ENCODE assay signal across 37 cellular contexts in the genomic region with DNA sequence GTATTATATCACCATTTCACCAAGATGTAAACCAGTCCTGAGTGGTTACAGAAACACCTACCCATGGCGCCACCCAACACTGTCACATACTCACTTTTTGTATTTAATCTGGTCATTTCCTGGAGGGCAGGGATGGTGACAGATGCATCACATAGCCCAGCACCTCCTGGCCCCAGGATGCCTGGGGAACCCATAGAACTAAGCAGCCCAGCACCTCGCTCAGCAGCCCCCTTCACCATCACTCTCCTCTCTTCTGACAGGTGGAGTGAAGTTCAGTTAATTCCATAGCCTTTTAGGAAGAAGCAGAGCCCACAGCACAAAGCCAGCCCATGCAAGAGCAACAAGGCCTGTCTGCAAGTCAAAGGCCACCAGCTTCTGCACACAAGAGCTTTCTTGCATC. TPM values are rescaled to one million over a fixed set of nuclear protein-coding genes. Genes with fewer than 3 reads are reported as not detected.
DNase-seq lines count a peak whose midpoint lies in the region; ATAC-seq, FAIRE-seq and TF ChIP-seq lines count a peak whose summit lies in the region.
"Had no signal": no experiment of that assay in that cellular context is flagged by ENCODE, and none has a peak within 500 bp of the region (broad histone marks: within the 10 kb centered on the region; RNA-seq: fewer than 3 reads in every experiment).

No MANE protein-coding gene starts in this region.

- no peak overlapping the region for H3K9ac ChIP-seq in HepG2 (ENCODE audit: insufficient read depth, low read depth, low read length)
- H3K9ac ChIP-seq in endodermal cell (ENCODE audit: extremely low read depth, low read length, poor library complexity, severe bottlenecking), result no peak overlapping the region
- H3K9ac ChIP-seq: BLaER1; BLaER1 treated with 17β-estradiol and CSF1 and Interleukin-3, amounts not matched to agents 10 nM and 100 nM had no signal

- TF ChIP-seq EP300 in HepG2 (IDR thresholded peaks at IDR 0.05; ENCODE audit: low read depth in 2 of 2, low read length in 2 of 2), result no peak
- no peak for TF ChIP-seq EP300 in HepG2 (CRISPR knock-in tag; IDR thresholded peaks at IDR 0.05; ENCODE audit: borderline replicate concordance)

- H3K36me3 Mint-ChIP-seq in activated CD8-positive, alpha-beta memory T cell treated with anti-CD3 and anti-CD28 coated beads, Interleukin-2, amount 10 ng/mL, durations not matched to agents 7 days and 5 days, result peaks cover under 1% of the 10 kb centered on the region
- H3K36me3 Mint-ChIP-seq in endodermal cell (ENCODE audit: low read depth), result peaks cover 6% of the 10 kb centered on the region
- no peaks in the 10 kb centered on the region for H3K36me3 Mint-ChIP-seq in osteocyte (ENCODE audit: unreplicated experiment)
- H3K36me3 Mint-ChIP-seq: CD14-positive monocyte; CD4-positive, alpha-beta memory T cell; CD4-positive, CD25-positive, alpha-beta regulatory T cell; CD8-positive, alpha-beta T cell had no signal

- H3K27ac ChIP-seq in HepG2 (ENCODE audit: extremely low read length, insufficient read depth, low read length) (no peak overlapping the region), right lobe of liver (no peak overlapping the region), endodermal cell (ENCODE audit: low read depth, low read length) (no peak overlapping the region), ascending aorta (no peak overlapping the region)
- H3K27ac ChIP-seq: 22Rv1; A549; BLaER1; BLaER1 treated with 17β-estradiol and CSF1 and Interleukin-3, amounts not matched to agents 10 nM and 100 nM; C4-2B had no signal

- no peak for ATAC-seq in activated CD8-positive, alpha-beta memory T cell treated with anti-CD3 and anti-CD28 coated beads, Interleukin-2, amount 10 ng/mL, durations not matched to agents 7 days and 5 days
- ATAC-seq in HepG2 (peak; percentile 29), right lobe of liver (no peak)
- ATAC-seq: A549; CD8-positive, alpha-beta T cell had no signal

- BruUV-seq in HepG2 (replicated peaks; lab: Mats Ljungman, UMichigan), result no TSS peak

- H3K4me2 ChIP-seq in HepG2 (ENCODE audit: low read depth, low read length), result no peak overlapping the region
- H3K4me2 ChIP-seq: A549; BLaER1; BLaER1 treated with 17β-estradiol and CSF1 and Interleukin-3, amounts not matched to agents 10 nM and 100 nM had no signal

- H3K4me1 ChIP-seq in HepG2 (ENCODE audit: insufficient read depth, low read length), result no peaks in the 10 kb centered on the region
- peaks cover 0 to 3% (median 0%) of the 10 kb centered on the region in 4 donors for H3K4me1 ChIP-seq in right lobe of liver
- no peaks in the 10 kb centered on the region for H3K4me1 ChIP-seq in endodermal cell (ENCODE audit: control insufficient read depth, insufficient read depth, low read length)
- H3K4me1 ChIP-seq in ascending aorta, result no peaks in the 10 kb centered on the region
- H3K4me1 ChIP-seq: A549, BE2C, Caco-2 had no signal

- TF ChIP-seq RAD21 in HepG2 (CRISPR knock-in tag; IDR thresholded peaks at IDR 0.05), result no peak

- CTCF ChIA-PET in activated CD8-positive, alpha-beta memory T cell treated with anti-CD3 and anti-CD28 coated beads, Interleukin-2, amount 10 ng/mL, durations not matched to agents 7 days and 5 days (lab: Charles Lee), result no interaction called here
- CTCF ChIA-PET in HepG2 (lab: Yijun Ruan, JAX; ENCODE audit: low intra/inter-chr PET ratio, low total read pairs), result no interaction called here

- no peak overlapping the region for H3K4me3 Mint-ChIP-seq in activated CD8-positive, alpha-beta memory T cell treated with anti-CD3 and anti-CD28 coated beads, Interleukin-2, amount 10 ng/mL, durations not matched to agents 7 days and 5 days
- H3K4me3 Mint-ChIP-seq in endodermal cell (no peak overlapping the region), osteocyte (ENCODE audit: unreplicated experiment) (no peak overlapping the region)
- H3K4me3 Mint-ChIP-seq: B cell; CD14-positive monocyte; CD4-positive, alpha-beta memory T cell; CD4-positive, alpha-beta T cell; CD4-positive, CD25-positive, alpha-beta regulatory T cell; CD8-positive, alpha-beta memory T cell; CD8-positive, alpha-beta T cell had no signal

- TF ChIP-seq CTCF in HepG2 (CRISPR knock-in tag; IDR thresholded peaks at IDR 0.05), result no peak
- TF ChIP-seq CTCF in right lobe of liver (IDR thresholded peaks at IDR 0.05), result no peak
- no peak for TF ChIP-seq CTCF in endodermal cell (conservative IDR thresholded peaks at IDR 0.05)
- no peak for TF ChIP-seq CTCF in osteocyte (IDR thresholded peaks at IDR 0.05)
- TF ChIP-seq CTCF in ascending aorta (IDR thresholded peaks at IDR 0.05), result no peak

- no peaks in the 10 kb centered on the region for H3K79me2 ChIP-seq in HepG2 (ENCODE audit: insufficient read depth, low read length)

- H3K27me3 ChIP-seq in HepG2 (ENCODE audit: control insufficient read depth in 1 of 2, insufficient read depth in 2 of 2, low read length in 2 of 2) (0 out of 5 replicates have a peak, but pooled peaks cover 0 to 3% of the 10 kb centered on the region in 2 experiments), right lobe of liver (no peaks in the 10 kb centered on the region), endodermal cell (ENCODE audit: control insufficient read depth, insufficient read depth, low read length, poor library complexity, severe bottlenecking) (no peaks in the 10 kb centered on the region), ascending aorta (no peaks in the 10 kb centered on the region)
- H3K27me3 ChIP-seq: BE2C; BLaER1; BLaER1 treated with 17β-estradiol and CSF1 and Interleukin-3, amounts not matched to agents 10 nM and 100 nM had no signal

- WGBS in HepG2 (ENCODE audit: low lambda C conversion rate), result 63% methylated on average over 2 of the region's 2 CpGs
- WGBS in right lobe of liver (ENCODE audit: insufficient coverage, low coverage, low lambda C conversion rate, missing lambda C conversion rate), result 83% methylated on average over 1 of the region's 2 CpGs
- 94% methylated on average over 2 of the region's 2 CpGs; no CpG with 5 or more reads in 1 of the 2 experiments for WGBS in endodermal cell (ENCODE audit: insufficient coverage in 1 of 2, insufficient read length in 1 of 2), 2 experiments

- no peaks in the 10 kb centered on the region for H3K27me3 Mint-ChIP-seq in activated CD8-positive, alpha-beta memory T cell treated with anti-CD3 and anti-CD28 coated beads, Interleukin-2, amount 10 ng/mL, durations not matched to agents 7 days and 5 days
- H3K27me3 Mint-ChIP-seq in endodermal cell (ENCODE audit: insufficient read depth) (no peaks in the 10 kb centered on the region), osteocyte (ENCODE audit: unreplicated experiment) (no peaks in the 10 kb centered on the region)
- H3K27me3 Mint-ChIP-seq: B cell; CD4-positive, alpha-beta memory T cell; CD4-positive, alpha-beta T cell; CD4-positive, CD25-positive, alpha-beta regulatory T cell; CD8-positive, alpha-beta memory T cell had no signal

- no peak for TF ChIP-seq POLR2A in HepG2 (IDR thresholded peaks at IDR 0.05; ENCODE audit: insufficient read depth in 1 of 2, low read depth in 2 of 2, low read length in 2 of 2)
- TF ChIP-seq POLR2A in right lobe of liver (IDR thresholded peaks at IDR 0.05), result no peak

- H2AFZ ChIP-seq in HepG2 (ENCODE audit: low read length), result no peak overlapping the region

- peak; percentile 45 for DNase-seq in activated CD8-positive, alpha-beta memory T cell treated with anti-CD3 and anti-CD28 coated beads for 24 hours
- no peak for DNase-seq in activated CD8-positive, alpha-beta memory T cell treated with anti-CD3 and anti-CD28 coated beads, Interleukin-2, amount 10 ng/mL, durations not matched to agents 7 days and 5 days
- DNase-seq in HepG2 (ENCODE audit: low spot score) (no peak), right lobe of liver (no peak), endodermal cell (no peak), osteocyte (ENCODE audit: extremely low spot score, unreplicated experiment) (peak; percentile 67), ascending aorta (ENCODE audit: low spot score in 2 of 2) (no peak), NCI-H82 treated with DMSO at 0.1 percent for 48 hours (lab: John Stamatoyannopoulos, UW; ENCODE audit: unreplicated experiment) (no peak)
- DNase-seq: 8988T; ACHN; AML-193; BE2C; C1 segment of cervical spinal cord; Caco-2; Calu3; CD4-positive, alpha-beta memory T cell; CD4-positive, alpha-beta T cell; CD4-positive, CD25-positive, alpha-beta regulatory T cell; CD8-positive, alpha-beta memory T cell; CD8-positive, alpha-beta T cell; COR-L47; DMS 273 treated with DMSO at 0.1 percent for 48 hours; DMS153; DMS53; DMS79; DMS79 treated with DMSO at 0.1 percent for 48 hours; DND-41; EL had no signal

- no peaks in the 10 kb centered on the region for H3K4me1 Mint-ChIP-seq in activated CD8-positive, alpha-beta memory T cell treated with anti-CD3 and anti-CD28 coated beads, Interleukin-2, amount 10 ng/mL, durations not matched to agents 7 days and 5 days
- H3K4me1 Mint-ChIP-seq in endodermal cell (no peaks in the 10 kb centered on the region), osteocyte (ENCODE audit: unreplicated experiment) (no peaks in the 10 kb centered on the region)
- H3K4me1 Mint-ChIP-seq: B cell; CD4-positive, alpha-beta memory T cell; CD4-positive, CD25-positive, alpha-beta regulatory T cell; CD8-positive, alpha-beta memory T cell had no signal

- no peak for FAIRE-seq in HepG2 (lab: Jason Lieb, UNC)
- FAIRE-seq: A204.1, A549, D721Med had no signal

- H3K9me3 ChIP-seq in HepG2 (ENCODE audit: low read length) (no peaks in the 10 kb centered on the region), right lobe of liver (no peaks in the 10 kb centered on the region), endodermal cell (ENCODE audit: control insufficient read depth, low read length) (peaks cover 19% of the 10 kb centered on the region), ascending aorta (no peaks in the 10 kb centered on the region)
- H3K9me3 ChIP-seq: BE2C, Caco-2 had no signal

- no peak overlapping the region for H3K27ac Mint-ChIP-seq in activated CD8-positive, alpha-beta memory T cell treated with anti-CD3 and anti-CD28 coated beads, Interleukin-2, amount 10 ng/mL, durations not matched to agents 7 days and 5 days
- peak overlapping the region; percentile 16 for H3K27ac Mint-ChIP-seq in endodermal cell
- no peak overlapping the region for H3K27ac Mint-ChIP-seq in osteocyte (ENCODE audit: unreplicated experiment)
- H3K27ac Mint-ChIP-seq: B cell; CD14-positive monocyte; CD4-positive, alpha-beta T cell; CD8-positive, alpha-beta memory T cell; CD8-positive, alpha-beta T cell had no signal

- H3K36me3 ChIP-seq in HepG2 (replicated peaks in 1 of 2; ENCODE audit: control insufficient read depth in 1 of 2, insufficient read depth in 2 of 2, low read length in 2 of 2) (no peaks in the 10 kb centered on the region), right lobe of liver (no peaks in the 10 kb centered on the region), endodermal cell (ENCODE audit: control insufficient read depth, insufficient read depth, low read length) (no peaks in the 10 kb centered on the region), ascending aorta (no peaks in the 10 kb centered on the region)
- H3K36me3 ChIP-seq: BE2C; BLaER1; BLaER1 treated with 17β-estradiol and CSF1 and Interleukin-3, amounts not matched to agents 10 nM and 100 nM had no signal

- POLR2A ChIA-PET in HepG2 (lab: Yijun Ruan, JAX), result no interaction called here

- in situ Hi-C loops in HepG2 (cut with HindIII; ENCODE audit: extremely low pct_ligation_motif_present, low pct_unique_long_range_greater_than_20kb), result no loop called here

- intact Hi-C loops in HepG2 (cut with micrococcal nuclease; ENCODE audit: unreplicated experiment) (no loop called here), right lobe of liver (cut with DNase I) (no loop called here), ascending aorta (cut with DNase I) (no loop called here)

- no peak overlapping the region for H3K4me3 ChIP-seq in HepG2 (replicated peaks in 1 of 3; ENCODE audit: insufficient read depth in 1 of 3, low read depth in 2 of 3, low read length in 3 of 3)
- no peak overlapping the region for H3K4me3 ChIP-seq in right lobe of liver
- H3K4me3 ChIP-seq in endodermal cell (ENCODE audit: low read length), result no peak overlapping the region
- H3K4me3 ChIP-seq in ascending aorta, result no peak overlapping the region
- H3K4me3 ChIP-seq: A549; BLaER1; BLaER1 treated with 17β-estradiol and CSF1 and Interleukin-3, amounts not matched to agents 10 nM and 100 nM had no signal

- no peaks in the 10 kb centered on the region for H4K20me1 ChIP-seq in HepG2 (ENCODE audit: insufficient read depth, low read length)
- H4K20me1 ChIP-seq: BLaER1; BLaER1 treated with 17β-estradiol and CSF1 and Interleukin-3, amounts not matched to agents 10 nM and 100 nM had no signal

- no peaks in the 10 kb centered on the region for H3K9me3 Mint-ChIP-seq in activated CD8-positive, alpha-beta memory T cell treated with anti-CD3 and anti-CD28 coated beads, Interleukin-2, amount 10 ng/mL, durations not matched to agents 7 days and 5 days (ENCODE audit: low read depth)
- H3K9me3 Mint-ChIP-seq in endodermal cell (peaks cover 19% of the 10 kb centered on the region), osteocyte (ENCODE audit: unreplicated experiment) (peaks cover 4% of the 10 kb centered on the region)

RNA-seq across cellular contexts. Expression of gene MYLK3, which starts 27.5 kb away (rescaled TPM):
- not detected for total RNA-seq in activated CD8-positive, alpha-beta memory T cell treated with anti-CD3 and anti-CD28 coated beads, Interleukin-2, amount 10 ng/mL, durations not matched to agents 7 days and 5 days
- total RNA-seq in HepG2 (2016; rRNA removed; fragmentation: Illumina TruSeq; extraction: Trizol), result 0.13 and 0.18 TPM in 2 replicates
- not detected in 2 replicates for total RNA-seq in HepG2 (2016; cell fraction: cytosol; rRNA removed; fragmentation: Illumina TruSeq; extraction: Trizol; ENCODE audit: low read depth)
- 0.11 and 0.27 TPM in 2 replicates for total RNA-seq in HepG2 (2016; cell fraction: insoluble cytoplasmic fraction; rRNA removed; fragmentation: Illumina TruSeq; extraction: Trizol)
- 0.03 and 0.19 TPM in 2 replicates for total RNA-seq in HepG2 (2016; cell fraction: membrane; rRNA removed; fragmentation: Illumina TruSeq; extraction: Trizol)
- 0.44 and 0.47 TPM in 2 replicates for total RNA-seq in HepG2 (2016; cell fraction: nucleus; rRNA removed; fragmentation: Illumina TruSeq; extraction: Trizol)
- polyA plus RNA-seq in HepG2 (2011; rRNA removed), result 0.04 TPM in 2 replicates
- 0.01 and 0.05 TPM in 2 replicates for polyA plus RNA-seq in HepG2 (2011; cell fraction: cytosol; rRNA removed)
- polyA plus RNA-seq in HepG2 (2011; cell fraction: nucleus; rRNA removed), result 0.07 and 0.08 TPM in 2 replicates
- polyA plus RNA-seq in HepG2 (2012), result 0.01 and 0.11 TPM in 2 replicates
- 0.01 TPM in 1 of 2 replicates, not detected in the other for polyA plus RNA-seq in HepG2 (2016; cell fraction: cytosol; fragmentation: Illumina TruSeq; extraction: Trizol; ENCODE audit: low read depth)
- 0.04 and 0.07 TPM in 2 replicates for polyA plus RNA-seq in HepG2 (2016; cell fraction: insoluble cytoplasmic fraction; fragmentation: Illumina TruSeq; extraction: Trizol; ENCODE audit: low read depth)
- polyA plus RNA-seq in HepG2 (2016; cell fraction: membrane; fragmentation: Illumina TruSeq; extraction: Trizol; ENCODE audit: low read depth), result 0.15 TPM in 1 of 2 replicates, not detected in the other
- not detected in 2 replicates for polyA plus RNA-seq in HepG2 (2016; cell fraction: nucleus; fragmentation: Illumina TruSeq; extraction: Trizol; ENCODE audit: insufficient read depth, low read depth)
- 1.0 and 2.2 TPM in 2 replicates for polyA minus RNA-seq in HepG2 (2011; rRNA and poly(A)+ RNA removed; ENCODE audit: low replicate concordance)
- polyA minus RNA-seq in HepG2 (2011; cell fraction: cytosol; rRNA and poly(A)+ RNA removed), result not detected in 2 replicates
- polyA minus RNA-seq in HepG2 (2011; cell fraction: nucleus; rRNA and poly(A)+ RNA removed), result 0.99 and 1.0 TPM in 2 replicates
- total RNA-seq in right lobe of liver, result under 1 TPM; 0.06 to 0.44 (median 0.23) TPM
- 1 to 10 TPM; 2.3 to 4.0 TPM for total RNA-seq in endodermal cell
- 1.1 TPM for polyA plus RNA-seq in endodermal cell (2013, experiment 1 of 2)
- polyA plus RNA-seq in endodermal cell (2013, experiment 2 of 2), result 0.95 TPM
- 0.24 and 0.42 TPM in 2 replicates for total RNA-seq in osteocyte
- not detected for total RNA-seq in ascending aorta
- total RNA-seq: CD4-positive, CD25-positive, alpha-beta regulatory T cell; CD8-positive, alpha-beta T cell had no signal
- polyA plus RNA-seq: CD14-positive monocyte; CD4-positive, alpha-beta memory T cell; CD4-positive, CD25-positive, alpha-beta regulatory T cell; CD8-positive, alpha-beta memory T cell had no signal

RNA-seq across cellular contexts. Expression of gene ORC6, which starts 31.2 kb away (rescaled TPM):
- total RNA-seq in activated CD8-positive, alpha-beta memory T cell treated with anti-CD3 and anti-CD28 coated beads, Interleukin-2, amount 10 ng/mL, durations not matched to agents 7 days and 5 days, result 10 to 100 TPM; 59.0 to 61.3 TPM
- 57.3 and 69.8 TPM in 2 replicates for total RNA-seq in HepG2 (2016; rRNA removed; fragmentation: Illumina TruSeq; extraction: Trizol)
- 18.7 and 20.4 TPM in 2 replicates for total RNA-seq in HepG2 (2016; cell fraction: cytosol; rRNA removed; fragmentation: Illumina TruSeq; extraction: Trizol; ENCODE audit: low read depth)
- total RNA-seq in HepG2 (2016; cell fraction: insoluble cytoplasmic fraction; rRNA removed; fragmentation: Illumina TruSeq; extraction: Trizol), result 62.2 and 74.8 TPM in 2 replicates
- total RNA-seq in HepG2 (2016; cell fraction: membrane; rRNA removed; fragmentation: Illumina TruSeq; extraction: Trizol), result 36.9 and 38.7 TPM in 2 replicates
- 60.3 and 79.3 TPM in 2 replicates for total RNA-seq in HepG2 (2016; cell fraction: nucleus; rRNA removed; fragmentation: Illumina TruSeq; extraction: Trizol)
- 22.9 and 34.2 TPM in 2 replicates for polyA plus RNA-seq in HepG2 (2011; rRNA removed)
- 15.1 and 17.5 TPM in 2 replicates for polyA plus RNA-seq in HepG2 (2011; cell fraction: cytosol; rRNA removed)
- polyA plus RNA-seq in HepG2 (2011; cell fraction: nucleus; rRNA removed), result 19.4 and 21.6 TPM in 2 replicates
- 14.8 and 25.0 TPM in 2 replicates for polyA plus RNA-seq in HepG2 (2012)
- 9.2 and 9.5 TPM in 2 replicates for polyA plus RNA-seq in HepG2 (2016; cell fraction: cytosol; fragmentation: Illumina TruSeq; extraction: Trizol; ENCODE audit: low read depth)
- polyA plus RNA-seq in HepG2 (2016; cell fraction: insoluble cytoplasmic fraction; fragmentation: Illumina TruSeq; extraction: Trizol; ENCODE audit: low read depth), result 52.3 and 58.4 TPM in 2 replicates
- polyA plus RNA-seq in HepG2 (2016; cell fraction: membrane; fragmentation: Illumina TruSeq; extraction: Trizol; ENCODE audit: low read depth), result 16.8 and 18.0 TPM in 2 replicates
- polyA plus RNA-seq in HepG2 (2016; cell fraction: nucleus; fragmentation: Illumina TruSeq; extraction: Trizol; ENCODE audit: insufficient read depth, low read depth), result 173 and 174 TPM in 2 replicates
- 10.3 and 14.8 TPM in 2 replicates for polyA minus RNA-seq in HepG2 (2011; rRNA and poly(A)+ RNA removed; ENCODE audit: low replicate concordance)
- 5.6 and 8.0 TPM in 2 replicates for polyA minus RNA-seq in HepG2 (2011; cell fraction: cytosol; rRNA and poly(A)+ RNA removed)
- polyA minus RNA-seq in HepG2 (2011; cell fraction: nucleus; rRNA and poly(A)+ RNA removed), result 32.9 and 42.1 TPM in 2 replicates
- 1 to 10 TPM in 2 of 6 experiments, under 1 TPM in 4; 0.18 to 4.8 (median 0.76) TPM for total RNA-seq in right lobe of liver
- 100 to 1,000 TPM in 1 of 2 donors, 10 to 100 TPM in 1; 94.9 to 128 TPM for total RNA-seq in endodermal cell
- polyA plus RNA-seq in endodermal cell (2013, experiment 1 of 2), result 70.7 TPM
- 64.0 TPM for polyA plus RNA-seq in endodermal cell (2013, experiment 2 of 2)
- 8.5 and 8.8 TPM in 2 replicates for total RNA-seq in osteocyte
- total RNA-seq in ascending aorta, result not detected

RNA-seq across cellular contexts. Expression of gene VPS35, which starts 31.6 kb away (rescaled TPM):
- 10 to 100 TPM; 58.8 to 87.2 TPM for total RNA-seq in activated CD8-positive, alpha-beta memory T cell treated with anti-CD3 and anti-CD28 coated beads, Interleukin-2, amount 10 ng/mL, durations not matched to agents 7 days and 5 days
- total RNA-seq in HepG2 (2016; rRNA removed; fragmentation: Illumina TruSeq; extraction: Trizol), result 136 and 197 TPM in 2 replicates
- 31.6 and 39.1 TPM in 2 replicates for total RNA-seq in HepG2 (2016; cell fraction: cytosol; rRNA removed; fragmentation: Illumina TruSeq; extraction: Trizol; ENCODE audit: low read depth)
- 132 and 204 TPM in 2 replicates for total RNA-seq in HepG2 (2016; cell fraction: insoluble cytoplasmic fraction; rRNA removed; fragmentation: Illumina TruSeq; extraction: Trizol)
- 40.5 and 42.9 TPM in 2 replicates for total RNA-seq in HepG2 (2016; cell fraction: membrane; rRNA removed; fragmentation: Illumina TruSeq; extraction: Trizol)
- 108 and 116 TPM in 2 replicates for total RNA-seq in HepG2 (2016; cell fraction: nucleus; rRNA removed; fragmentation: Illumina TruSeq; extraction: Trizol)
- polyA plus RNA-seq in HepG2 (2011; rRNA removed), result 26.9 and 30.7 TPM in 2 replicates
- polyA plus RNA-seq in HepG2 (2011; cell fraction: cytosol; rRNA removed), result 14.6 and 21.2 TPM in 2 replicates
- 12.1 and 14.6 TPM in 2 replicates for polyA plus RNA-seq in HepG2 (2011; cell fraction: nucleus; rRNA removed)
- polyA plus RNA-seq in HepG2 (2012), result 95.6 and 104 TPM in 2 replicates
- 6.1 and 6.6 TPM in 2 replicates for polyA plus RNA-seq in HepG2 (2016; cell fraction: cytosol; fragmentation: Illumina TruSeq; extraction: Trizol; ENCODE audit: low read depth)
- 120 and 134 TPM in 2 replicates for polyA plus RNA-seq in HepG2 (2016; cell fraction: insoluble cytoplasmic fraction; fragmentation: Illumina TruSeq; extraction: Trizol; ENCODE audit: low read depth)
- 14.1 and 15.6 TPM in 2 replicates for polyA plus RNA-seq in HepG2 (2016; cell fraction: membrane; fragmentation: Illumina TruSeq; extraction: Trizol; ENCODE audit: low read depth)
- polyA plus RNA-seq in HepG2 (2016; cell fraction: nucleus; fragmentation: Illumina TruSeq; extraction: Trizol; ENCODE audit: insufficient read depth, low read depth), result 58.6 and 58.8 TPM in 2 replicates
- polyA minus RNA-seq in HepG2 (2011; rRNA and poly(A)+ RNA removed; ENCODE audit: low replicate concordance), result 26.4 and 36.7 TPM in 2 replicates
- 52.8 and 77.3 TPM in 2 replicates for polyA minus RNA-seq in HepG2 (2011; cell fraction: cytosol; rRNA and poly(A)+ RNA removed)
- 140 and 161 TPM in 2 replicates for polyA minus RNA-seq in HepG2 (2011; cell fraction: nucleus; rRNA and poly(A)+ RNA removed)
- total RNA-seq in right lobe of liver, result 10 to 100 TPM; 18.0 to 36.5 (median 28.9) TPM
- 100 to 1,000 TPM in 1 of 2 donors, 10 to 100 TPM in 1; 95.7 to 119 TPM for total RNA-seq in endodermal cell
- 62.9 TPM for polyA plus RNA-seq in endodermal cell (2013, experiment 1 of 2)
- 62.4 TPM for polyA plus RNA-seq in endodermal cell (2013, experiment 2 of 2)
- total RNA-seq in osteocyte, result 103 and 109 TPM in 2 replicates
- total RNA-seq in ascending aorta, result 31.9 TPM

Comparison
In these comparisons a context has a peak if more than half of its experiments do, and no peak if none do; other contexts are left out.
1. DNase-seq: peak in activated CD8-positive, alpha-beta memory T cell treated with anti-CD3 and anti-CD28 coated beads for 24 hours (single experiment) and osteocyte (single experiment); none in activated CD8-positive, alpha-beta memory T cell treated with anti-CD3 and anti-CD28 coated beads, Interleukin-2, amount 10 ng/mL, durations not matched to agents 7 days and 5 days (single experiment), HepG2 (single experiment), right lobe of liver (0 of 3), endodermal cell (single experiment), ascending aorta (0 of 2) and NCI-H82 treated with DMSO at 0.1 percent for 48 hours (single experiment).